1 cellular context compared by ENCODE assay signal in genomic region chr9:5832543-5833529, GRCh38.
TF ChIP-seq lines count a peak whose summit lies in the region.

Gene ERMP1 (minus strand): TSS chr9:5833117. CDS start chr9:5833027, 90 bp downstream.

TF ChIP-seq in HepG2, 621 proteins besides CTCF, POLR2A, EP300 and RAD21 (continued from another document and continues in another):
- peak; percentile 9; the same call in 1 of the 2 replicates for TF ChIP-seq NR2F2 (IDR thresholded peaks at IDR 0.05; ENCODE audit: borderline replicate concordance, low read depth)
- peak; percentile 41; the same call in 1 of the 2 replicates for TF ChIP-seq ZNF44 (CRISPR knock-in tag; IDR thresholded peaks at IDR 0.05)
- 0 out of 2 replicates have a peak, but pooled peaks have one; percentile 82 for TF ChIP-seq TEAD2 (CRISPR knock-in tag; IDR thresholded peaks at IDR 0.05)
- peak; percentile 32; the same call in 1 of the 2 replicates for TF ChIP-seq ZNF136 (CRISPR knock-in tag; IDR thresholded peaks at IDR 0.05; ENCODE audit: low read depth)
- peak; percentile 53 for TF ChIP-seq TAF15 (IDR thresholded peaks at IDR 0.05; ENCODE audit: low read depth, low read length, poor library complexity, severe bottlenecking)
- peak; percentile 80 for TF ChIP-seq ZMYM4 (CRISPR knock-in tag; IDR thresholded peaks at IDR 0.05)
- no peak for TF ChIP-seq ZBTB1 (CRISPR knock-in tag; IDR thresholded peaks at IDR 0.05; ENCODE audit: borderline replicate concordance)
- no peak for TF ChIP-seq NFRKB (IDR thresholded peaks at IDR 0.05)
- peak; percentile 68; the same call in 1 of the 2 replicates for TF ChIP-seq ZNF788 (CRISPR knock-in tag; IDR thresholded peaks at IDR 0.05; ENCODE audit: borderline replicate concordance)
- TF ChIP-seq ZNF3 (CRISPR knock-in tag; IDR thresholded peaks at IDR 0.05): no peak
- peak; percentile 77; the same call in 1 of the 2 replicates for TF ChIP-seq MIXL1 (CRISPR knock-in tag; IDR thresholded peaks at IDR 0.05)
- TF ChIP-seq, protein P1, sequence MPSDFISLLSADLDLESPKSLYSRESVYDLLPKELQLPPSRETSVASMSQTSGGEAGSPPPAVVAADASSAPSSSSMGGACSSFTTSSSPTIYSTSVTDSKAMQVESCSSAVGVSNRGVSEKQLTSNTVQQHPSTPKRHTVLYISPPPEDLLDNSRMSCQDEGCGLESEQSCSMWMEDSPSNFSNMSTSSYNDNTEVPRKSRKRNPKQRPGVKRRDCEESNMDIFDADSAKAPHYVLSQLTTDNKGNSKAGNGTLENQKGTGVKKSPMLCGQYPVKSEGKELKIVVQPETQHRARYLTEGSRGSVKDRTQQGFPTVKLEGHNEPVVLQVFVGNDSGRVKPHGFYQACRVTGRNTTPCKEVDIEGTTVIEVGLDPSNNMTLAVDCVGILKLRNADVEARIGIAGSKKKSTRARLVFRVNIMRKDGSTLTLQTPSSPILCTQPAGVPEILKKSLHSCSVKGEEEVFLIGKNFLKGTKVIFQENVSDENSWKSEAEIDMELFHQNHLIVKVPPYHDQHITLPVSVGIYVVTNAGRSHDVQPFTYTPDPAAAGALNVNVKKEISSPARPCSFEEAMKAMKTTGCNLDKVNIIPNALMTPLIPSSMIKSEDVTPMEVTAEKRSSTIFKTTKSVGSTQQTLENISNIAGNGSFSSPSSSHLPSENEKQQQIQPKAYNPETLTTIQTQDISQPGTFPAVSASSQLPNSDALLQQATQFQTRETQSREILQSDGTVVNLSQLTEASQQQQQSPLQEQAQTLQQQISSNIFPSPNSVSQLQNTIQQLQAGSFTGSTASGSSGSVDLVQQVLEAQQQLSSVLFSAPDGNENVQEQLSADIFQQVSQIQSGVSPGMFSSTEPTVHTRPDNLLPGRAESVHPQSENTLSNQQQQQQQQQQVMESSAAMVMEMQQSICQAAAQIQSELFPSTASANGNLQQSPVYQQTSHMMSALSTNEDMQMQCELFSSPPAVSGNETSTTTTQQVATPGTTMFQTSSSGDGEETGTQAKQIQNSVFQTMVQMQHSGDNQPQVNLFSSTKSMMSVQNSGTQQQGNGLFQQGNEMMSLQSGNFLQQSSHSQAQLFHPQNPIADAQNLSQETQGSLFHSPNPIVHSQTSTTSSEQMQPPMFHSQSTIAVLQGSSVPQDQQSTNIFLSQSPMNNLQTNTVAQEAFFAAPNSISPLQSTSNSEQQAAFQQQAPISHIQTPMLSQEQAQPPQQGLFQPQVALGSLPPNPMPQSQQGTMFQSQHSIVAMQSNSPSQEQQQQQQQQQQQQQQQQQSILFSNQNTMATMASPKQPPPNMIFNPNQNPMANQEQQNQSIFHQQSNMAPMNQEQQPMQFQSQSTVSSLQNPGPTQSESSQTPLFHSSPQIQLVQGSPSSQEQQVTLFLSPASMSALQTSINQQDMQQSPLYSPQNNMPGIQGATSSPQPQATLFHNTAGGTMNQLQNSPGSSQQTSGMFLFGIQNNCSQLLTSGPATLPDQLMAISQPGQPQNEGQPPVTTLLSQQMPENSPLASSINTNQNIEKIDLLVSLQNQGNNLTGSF (CRISPR knock-in tag; IDR thresholded peaks at IDR 0.05): peak; percentile 63
- TF ChIP-seq TBL1XR1 (IDR thresholded peaks at IDR 0.05; ENCODE audit: borderline replicate concordance, low read length, partially characterized antibody): no peak
- TF ChIP-seq NFKB2 (CRISPR knock-in tag; IDR thresholded peaks at IDR 0.05; ENCODE audit: borderline replicate concordance): peak; percentile 70; the same call in 1 of the 2 replicates
- peak; percentile 72 for TF ChIP-seq ZNF232 (CRISPR knock-in tag; IDR thresholded peaks at IDR 0.05; ENCODE audit: borderline replicate concordance)
- TF ChIP-seq, protein P2, sequence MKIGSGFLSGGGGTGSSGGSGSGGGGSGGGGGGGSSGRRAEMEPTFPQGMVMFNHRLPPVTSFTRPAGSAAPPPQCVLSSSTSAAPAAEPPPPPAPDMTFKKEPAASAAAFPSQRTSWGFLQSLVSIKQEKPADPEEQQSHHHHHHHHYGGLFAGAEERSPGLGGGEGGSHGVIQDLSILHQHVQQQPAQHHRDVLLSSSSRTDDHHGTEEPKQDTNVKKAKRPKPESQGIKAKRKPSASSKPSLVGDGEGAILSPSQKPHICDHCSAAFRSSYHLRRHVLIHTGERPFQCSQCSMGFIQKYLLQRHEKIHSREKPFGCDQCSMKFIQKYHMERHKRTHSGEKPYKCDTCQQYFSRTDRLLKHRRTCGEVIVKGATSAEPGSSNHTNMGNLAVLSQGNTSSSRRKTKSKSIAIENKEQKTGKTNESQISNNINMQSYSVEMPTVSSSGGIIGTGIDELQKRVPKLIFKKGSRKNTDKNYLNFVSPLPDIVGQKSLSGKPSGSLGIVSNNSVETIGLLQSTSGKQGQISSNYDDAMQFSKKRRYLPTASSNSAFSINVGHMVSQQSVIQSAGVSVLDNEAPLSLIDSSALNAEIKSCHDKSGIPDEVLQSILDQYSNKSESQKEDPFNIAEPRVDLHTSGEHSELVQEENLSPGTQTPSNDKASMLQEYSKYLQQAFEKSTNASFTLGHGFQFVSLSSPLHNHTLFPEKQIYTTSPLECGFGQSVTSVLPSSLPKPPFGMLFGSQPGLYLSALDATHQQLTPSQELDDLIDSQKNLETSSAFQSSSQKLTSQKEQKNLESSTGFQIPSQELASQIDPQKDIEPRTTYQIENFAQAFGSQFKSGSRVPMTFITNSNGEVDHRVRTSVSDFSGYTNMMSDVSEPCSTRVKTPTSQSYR (CRISPR knock-in tag; IDR thresholded peaks at IDR 0.05; ENCODE audit: borderline replicate concordance): no peak
- no peak for TF ChIP-seq NONO (IDR thresholded peaks at IDR 0.05)
- TF ChIP-seq NONO (CRISPR knock-in tag; conservative IDR thresholded peaks at IDR 0.05): peak; percentile 76
- peak; percentile 77 for TF ChIP-seq ZNF740 (CRISPR knock-in tag; IDR thresholded peaks at IDR 0.05)
- TF ChIP-seq HOXA9 (CRISPR knock-in tag; IDR thresholded peaks at IDR 0.05; ENCODE audit: borderline replicate concordance): 0 out of 2 replicates have a peak, but pooled peaks have one; percentile 12
- peak; percentile 77 for TF ChIP-seq IKZF4 (CRISPR knock-in tag; IDR thresholded peaks at IDR 0.05; ENCODE audit: borderline replicate concordance, low read depth, not compliant biosample characterization)
- peak; percentile 79; the same call in 1 of the 2 replicates for TF ChIP-seq ZSCAN21 (CRISPR knock-in tag; IDR thresholded peaks at IDR 0.05; ENCODE audit: borderline replicate concordance)
- peak; percentile 81 for TF ChIP-seq YY1 (IDR thresholded peaks at IDR 0.05; ENCODE audit: insufficient read depth, insufficient replicate concordance, low read depth, low read length)
- TF ChIP-seq PAF1 (CRISPR knock-in tag; IDR thresholded peaks at IDR 0.05): no peak
- TF ChIP-seq AGO1 (IDR thresholded peaks at IDR 0.05; ENCODE audit: low read depth, low read length, poor library complexity, severe bottlenecking): no peak
- no peak; the same call in 1 of the 2 replicates for TF ChIP-seq ARID2 (CRISPR knock-in tag; IDR thresholded peaks at IDR 0.05; ENCODE audit: borderline replicate concordance)
- TF ChIP-seq, protein P3, sequence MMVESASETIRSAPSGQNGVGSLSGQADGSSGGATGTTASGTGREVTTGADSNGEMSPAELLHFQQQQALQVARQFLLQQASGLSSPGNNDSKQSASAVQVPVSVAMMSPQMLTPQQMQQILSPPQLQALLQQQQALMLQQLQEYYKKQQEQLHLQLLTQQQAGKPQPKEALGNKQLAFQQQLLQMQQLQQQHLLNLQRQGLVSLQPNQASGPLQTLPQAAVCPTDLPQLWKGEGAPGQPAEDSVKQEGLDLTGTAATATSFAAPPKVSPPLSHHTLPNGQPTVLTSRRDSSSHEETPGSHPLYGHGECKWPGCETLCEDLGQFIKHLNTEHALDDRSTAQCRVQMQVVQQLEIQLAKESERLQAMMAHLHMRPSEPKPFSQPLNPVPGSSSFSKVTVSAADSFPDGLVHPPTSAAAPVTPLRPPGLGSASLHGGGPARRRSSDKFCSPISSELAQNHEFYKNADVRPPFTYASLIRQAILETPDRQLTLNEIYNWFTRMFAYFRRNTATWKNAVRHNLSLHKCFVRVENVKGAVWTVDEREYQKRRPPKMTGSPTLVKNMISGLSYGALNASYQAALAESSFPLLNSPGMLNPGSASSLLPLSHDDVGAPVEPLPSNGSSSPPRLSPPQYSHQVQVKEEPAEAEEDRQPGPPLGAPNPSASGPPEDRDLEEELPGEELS (CRISPR knock-in tag; IDR thresholded peaks at IDR 0.05): peak; percentile 67
- TF ChIP-seq, protein P4, sequence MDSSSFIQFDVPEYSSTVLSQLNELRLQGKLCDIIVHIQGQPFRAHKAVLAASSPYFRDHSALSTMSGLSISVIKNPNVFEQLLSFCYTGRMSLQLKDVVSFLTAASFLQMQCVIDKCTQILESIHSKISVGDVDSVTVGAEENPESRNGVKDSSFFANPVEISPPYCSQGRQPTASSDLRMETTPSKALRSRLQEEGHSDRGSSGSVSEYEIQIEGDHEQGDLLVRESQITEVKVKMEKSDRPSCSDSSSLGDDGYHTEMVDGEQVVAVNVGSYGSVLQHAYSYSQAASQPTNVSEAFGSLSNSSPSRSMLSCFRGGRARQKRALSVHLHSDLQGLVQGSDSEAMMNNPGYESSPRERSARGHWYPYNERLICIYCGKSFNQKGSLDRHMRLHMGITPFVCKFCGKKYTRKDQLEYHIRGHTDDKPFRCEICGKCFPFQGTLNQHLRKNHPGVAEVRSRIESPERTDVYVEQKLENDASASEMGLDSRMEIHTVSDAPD (CRISPR knock-in tag; IDR thresholded peaks at IDR 0.05): 0 out of 2 replicates have a peak, but pooled peaks have one; percentile 17
- no peak for TF ChIP-seq ZNF230 (CRISPR knock-in tag; IDR thresholded peaks at IDR 0.05)
- no peak for TF ChIP-seq ZNF75D (CRISPR knock-in tag; IDR thresholded peaks at IDR 0.05; ENCODE audit: borderline replicate concordance)
- TF ChIP-seq NBN (conservative IDR thresholded peaks at IDR 0.05): no peak
- peak; percentile 61; the same call in 1 of the 2 replicates for TF ChIP-seq NCOA1 (CRISPR knock-in tag; IDR thresholded peaks at IDR 0.05)
- TF ChIP-seq ZNF563 (CRISPR knock-in tag; IDR thresholded peaks at IDR 0.05): peak; percentile 93; the same call in 1 of the 2 replicates
- TF ChIP-seq BORCS8-MEF2B (CRISPR knock-in tag; IDR thresholded peaks at IDR 0.05): peak; percentile 67; the same call in 1 of the 2 replicates
- no peak for TF ChIP-seq SNAI1 (CRISPR knock-in tag; IDR thresholded peaks at IDR 0.05; ENCODE audit: borderline replicate concordance)
- TF ChIP-seq HIC2 (CRISPR knock-in tag; IDR thresholded peaks at IDR 0.05; ENCODE audit: low read depth): 0 out of 2 replicates have a peak, but pooled peaks have one; percentile 32
- TF ChIP-seq ZNF17 (CRISPR knock-in tag; IDR thresholded peaks at IDR 0.05): no peak
- TF ChIP-seq EHMT2 (IDR thresholded peaks at IDR 0.05; ENCODE audit: borderline replicate concordance, low read depth, low read length): no peak
- TF ChIP-seq ZFP37 (CRISPR knock-in tag; IDR thresholded peaks at IDR 0.05; ENCODE audit: borderline replicate concordance): peak; percentile 81; the same call in 1 of the 2 replicates
- peak; percentile 66; the same call in 1 of the 2 replicates for TF ChIP-seq IRF2 (CRISPR knock-in tag; IDR thresholded peaks at IDR 0.05)
- TF ChIP-seq, protein P5, sequence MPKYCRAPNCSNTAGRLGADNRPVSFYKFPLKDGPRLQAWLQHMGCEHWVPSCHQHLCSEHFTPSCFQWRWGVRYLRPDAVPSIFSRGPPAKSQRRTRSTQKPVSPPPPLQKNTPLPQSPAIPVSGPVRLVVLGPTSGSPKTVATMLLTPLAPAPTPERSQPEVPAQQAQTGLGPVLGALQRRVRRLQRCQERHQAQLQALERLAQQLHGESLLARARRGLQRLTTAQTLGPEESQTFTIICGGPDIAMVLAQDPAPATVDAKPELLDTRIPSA (CRISPR knock-in tag; IDR thresholded peaks at IDR 0.05; ENCODE audit: borderline replicate concordance): peak; percentile 75; the same call in 1 of the 2 replicates
- no peak for TF ChIP-seq LCORL (IDR thresholded peaks at IDR 0.05)
- peak; percentile 80 for TF ChIP-seq LCORL (CRISPR knock-in tag; IDR thresholded peaks at IDR 0.05)
- TF ChIP-seq ZNF850 (CRISPR knock-in tag; conservative IDR thresholded peaks at IDR 0.05): peak; percentile 86; the same call in 1 of the 2 replicates
- peak; percentile 87 for TF ChIP-seq ARID4A (CRISPR knock-in tag; IDR thresholded peaks at IDR 0.05; ENCODE audit: borderline replicate concordance)
- TF ChIP-seq RXRA (CRISPR knock-in tag; IDR thresholded peaks at IDR 0.05): no peak; the same call in 1 of the 2 replicates
